ENCODE assay signal across 9 cellular contexts in genomic region chr17:51152766-51153209, GRCh38. TPM values are rescaled to one million over a fixed set of nuclear protein-coding genes. Genes with fewer than 3 reads are reported as not detected.
DNase-seq lines count a peak whose midpoint lies in the region; ATAC-seq and TF ChIP-seq lines count a peak whose summit lies in the region.
"Had no signal": no experiment of that assay in that cellular context is flagged by ENCODE, and none has a peak within 500 bp of the region (broad histone marks: within the 10 kb centered on the region; RNA-seq: fewer than 3 reads in every experiment).

No MANE protein-coding gene starts in this region.

- H3K27ac ChIP-seq in CD8-positive, alpha-beta T cell (ENCODE audit: low read depth, low read length): peak overlapping the region; percentile 43
- H3K27ac ChIP-seq in WERI-Rb-1 (peak overlapping the region; percentile 81), layer of hippocampus (ENCODE audit: low read depth, low read length) (peak overlapping the region; percentile 96)

- peaks cover 22% of the 10 kb centered on the region for H3K4me1 ChIP-seq in CD8-positive, alpha-beta T cell (ENCODE audit: insufficient read depth, low read length)

- no peaks in the 10 kb centered on the region for H3K27me3 ChIP-seq in CD8-positive, alpha-beta T cell (ENCODE audit: insufficient read depth, low read length)
- H3K27me3 ChIP-seq in WERI-Rb-1 (ENCODE audit: insufficient read depth, low read depth, severe bottlenecking): no peaks in the 10 kb centered on the region
- no peaks in the 10 kb centered on the region for H3K27me3 ChIP-seq in layer of hippocampus (ENCODE audit: control insufficient read depth, insufficient read depth, low read length)

- peaks cover 11% of the 10 kb centered on the region for H3K4me1 Mint-ChIP-seq in CD8-positive, alpha-beta T cell (ENCODE audit: low read depth)

- intact Hi-C loops in CD8-positive, alpha-beta T cell (cut with DNase I, micrococcal nuclease): loop anchor here (1.0 to 10.0 kb wide), 11 partner anchors 14 to 445 kb away; partner anchors contain the start of genes MBTD1 (in 2 of the 2), NME2 (in 2 of the 2), UTP18 (in 2 of the 2) and ANKRD40 (in 1 of the 2)

- H3K27me3 Mint-ChIP-seq in CD8-positive, alpha-beta T cell (ENCODE audit: low read depth): no peaks in the 10 kb centered on the region
- H3K27me3 Mint-ChIP-seq: memory B cell had no signal

- H3K4me3 Mint-ChIP-seq in CD8-positive, alpha-beta T cell: no peak overlapping the region
- H3K4me3 Mint-ChIP-seq: memory B cell had no signal

- CTCF ChIA-PET in CD8-positive, alpha-beta T cell (lab: Charles Lee): interaction anchor here (0.7 to 3.5 kb wide), 30 partner anchors 11 to 301 kb away, joined by 3 to 124 read pairs (median 4); partner anchors contain the start of genes NME2, SPAG9 and TOB1

- no peaks in the 10 kb centered on the region for H3K9me3 Mint-ChIP-seq in CD8-positive, alpha-beta T cell
- H3K9me3 Mint-ChIP-seq: memory B cell had no signal

- H3K4me3 ChIP-seq in CD8-positive, alpha-beta T cell (ENCODE audit: low read depth, low read length): peak overlapping the region; percentile 14
- peak overlapping the region; percentile 63 for H3K4me3 ChIP-seq in WERI-Rb-1 (ENCODE audit: low read depth, low read length)

- no peaks in the 10 kb centered on the region for H3K36me3 ChIP-seq in CD8-positive, alpha-beta T cell (ENCODE audit: insufficient read depth, low read length)
- peaks cover 31% of the 10 kb centered on the region for H3K36me3 ChIP-seq in WERI-Rb-1

- peaks cover 14% of the 10 kb centered on the region for H3K36me3 Mint-ChIP-seq in CD8-positive, alpha-beta T cell

- no peak overlapping the region for H3K27ac Mint-ChIP-seq in CD8-positive, alpha-beta T cell
- H3K27ac Mint-ChIP-seq: memory B cell had no signal

- peak in 1 of 7 experiments; percentile 12 for DNase-seq in CD8-positive, alpha-beta T cell
- DNase-seq in WERI-Rb-1 (no peak), cortex of kidney (lab: John Stamatoyannopoulos, UW) (no peak)
- DNase-seq in stimulated activated CD4-positive, alpha-beta T cell treated with anti-CD3 and anti-CD28 coated beads, Interleukin-4, amount 100 ng/mL, for 24 hours: no peak
- no peak for DNase-seq in activated T-cell treated with anti-CD3 and anti-CD28 coated beads, Interleukin-2, amount 50 U/mL, for 48 hours
- no peak for DNase-seq in central memory CD4-positive, alpha-beta T cell

- no peak for TF ChIP-seq CTCF in CD8-positive, alpha-beta T cell (IDR thresholded peaks at IDR 0.05)
- TF ChIP-seq CTCF in WERI-Rb-1 (IDR thresholded peaks at IDR 0.05; ENCODE audit: low read depth, low read length): no peak

- no peak for ATAC-seq in CD8-positive, alpha-beta T cell
- peak; percentile 0 for ATAC-seq in HG03095 (IDR thresholded peaks at IDR 0.05; ENCODE audit: unreplicated experiment)

- no peaks in the 10 kb centered on the region for H3K9me3 ChIP-seq in CD8-positive, alpha-beta T cell (ENCODE audit: low read length)
- no peaks in the 10 kb centered on the region for H3K9me3 ChIP-seq in WERI-Rb-1 (ENCODE audit: severe bottlenecking)

- POLR2A ChIA-PET in CD8-positive, alpha-beta T cell (lab: Charles Lee): interaction anchor here (1.0 to 2.0 kb wide), 13 partner anchors 10 to 287 kb away, joined by 3 to 23 read pairs (median 9); partner anchors contain the start of genes NME2, SPAG9 and TOB1

RNA-seq across cellular contexts. Expression of gene NME1, which starts 0.6 kb away (rescaled TPM):
- total RNA-seq in CD8-positive, alpha-beta T cell: 10 to 100 TPM; 11.3 to 12.1 TPM

RNA-seq across cellular contexts. Expression of gene NME2, which starts 13.4 kb away (rescaled TPM):
- total RNA-seq in CD8-positive, alpha-beta T cell: 100 to 1,000 TPM; 165 to 168 TPM

RNA-seq across cellular contexts. Expression of gene SPAG9, which starts 32.1 kb away (rescaled TPM):
- total RNA-seq in CD8-positive, alpha-beta T cell: 10 to 100 TPM; 75.7 to 77.6 TPM

Comparison
In these comparisons a context has a peak if more than half of its experiments do, and no peak if none do; other contexts are left out.
1. H3K27ac ChIP-seq: peak in every context shown above with its lines; median percentile 96 in layer of hippocampus; 81 in WERI-Rb-1; 43 in CD8-positive, alpha-beta T cell.